1 cellular context compared by ENCODE assay signal in the genomic region with DNA sequence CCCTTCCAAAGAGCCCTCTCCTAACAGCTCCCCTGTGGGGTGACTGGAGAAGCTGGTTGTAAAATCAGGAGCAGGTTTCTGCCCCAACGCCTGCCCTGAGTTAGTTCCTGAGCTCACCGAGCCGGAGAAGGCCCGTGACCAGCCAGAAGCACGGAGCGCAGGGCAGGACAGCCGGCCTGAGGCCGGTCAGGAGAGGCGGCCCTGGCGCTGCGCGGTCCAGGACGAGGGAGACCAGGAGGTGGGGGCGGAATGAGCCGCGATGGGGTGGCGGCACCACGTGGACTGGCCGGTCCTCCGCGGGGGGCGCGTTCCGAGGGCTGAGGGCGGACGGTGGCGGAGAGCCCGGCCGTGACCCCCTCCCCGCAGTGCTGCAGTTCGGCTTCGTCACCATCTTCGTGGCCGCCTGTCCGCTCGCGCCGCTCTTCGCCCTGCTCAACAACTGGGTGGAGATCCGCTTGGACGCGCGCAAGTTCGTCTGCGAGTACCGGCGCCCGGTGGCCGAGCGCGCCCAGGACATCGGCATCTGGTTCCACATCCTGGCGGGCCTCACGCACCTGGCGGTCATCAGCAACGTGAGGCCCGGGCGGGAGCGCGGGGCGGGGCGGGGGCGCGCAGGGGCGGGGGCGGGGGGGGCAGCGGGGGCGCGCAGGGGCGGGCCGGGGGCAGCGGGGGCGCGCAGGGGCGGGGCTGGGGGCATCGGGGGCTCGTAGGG.
A peak's percentile ranks its signal among the peaks of the same experiment; 100 is the strongest.
TF ChIP-seq lines count a peak whose summit lies in the region.

No MANE protein-coding gene starts in this region.

TF ChIP-seq in HepG2, 621 proteins besides CTCF, POLR2A, EP300 and RAD21 (continued from another document):
- TF ChIP-seq GZF1 (CRISPR knock-in tag; IDR thresholded peaks at IDR 0.05) (0 out of 2 replicates have a peak, but pooled peaks have one; percentile 19), ZFP41 (CRISPR knock-in tag; IDR thresholded peaks at IDR 0.05; ENCODE audit: borderline replicate concordance) (peak; percentile 79; the same call in 1 of the 2 replicates), RFX1 (IDR thresholded peaks at IDR 0.05) (no peak), MAZ (IDR thresholded peaks at IDR 0.05; ENCODE audit: borderline replicate concordance, low read depth, low read length) (no peak), MAZ (CRISPR knock-in tag; IDR thresholded peaks at IDR 0.05; ENCODE audit: low read depth) (peak; percentile 78), KAT7 (CRISPR knock-in tag; IDR thresholded peaks at IDR 0.05; ENCODE audit: borderline replicate concordance) (0 out of 2 replicates have a peak, but pooled peaks have one; percentile 48), SRF (IDR thresholded peaks at IDR 0.05; ENCODE audit: low read depth, low read length) (no peak), FLYWCH1 (CRISPR knock-in tag; IDR thresholded peaks at IDR 0.05) (no peak), DPF2 (CRISPR knock-in tag; IDR thresholded peaks at IDR 0.05; ENCODE audit: borderline replicate concordance, low read depth) (no peak; the same call in 1 of the 2 replicates), ZNF547 (CRISPR knock-in tag; IDR thresholded peaks at IDR 0.05) (peak; percentile 82), MZF1 (CRISPR knock-in tag; IDR thresholded peaks at IDR 0.05; ENCODE audit: borderline replicate concordance) (0 out of 2 replicates have a peak, but pooled peaks have one; percentile 40)
- TF ChIP-seq, protein P1, sequence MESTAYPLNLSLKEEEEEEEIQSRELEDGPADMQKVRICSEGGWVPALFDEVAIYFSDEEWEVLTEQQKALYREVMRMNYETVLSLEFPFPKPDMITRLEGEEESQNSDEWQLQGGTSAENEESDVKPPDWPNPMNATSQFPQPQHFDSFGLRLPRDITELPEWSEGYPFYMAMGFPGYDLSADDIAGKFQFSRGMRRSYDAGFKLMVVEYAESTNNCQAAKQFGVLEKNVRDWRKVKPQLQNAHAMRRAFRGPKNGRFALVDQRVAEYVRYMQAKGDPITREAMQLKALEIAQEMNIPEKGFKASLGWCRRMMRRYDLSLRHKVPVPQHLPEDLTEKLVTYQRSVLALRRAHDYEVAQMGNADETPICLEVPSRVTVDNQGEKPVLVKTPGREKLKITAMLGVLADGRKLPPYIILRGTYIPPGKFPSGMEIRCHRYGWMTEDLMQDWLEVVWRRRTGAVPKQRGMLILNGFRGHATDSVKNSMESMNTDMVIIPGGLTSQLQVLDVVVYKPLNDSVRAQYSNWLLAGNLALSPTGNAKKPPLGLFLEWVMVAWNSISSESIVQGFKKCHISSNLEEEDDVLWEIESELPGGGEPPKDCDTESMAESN (CRISPR knock-in tag; conservative IDR thresholded peaks at IDR 0.05), result peak; percentile 95
- TF ChIP-seq, protein P2, sequence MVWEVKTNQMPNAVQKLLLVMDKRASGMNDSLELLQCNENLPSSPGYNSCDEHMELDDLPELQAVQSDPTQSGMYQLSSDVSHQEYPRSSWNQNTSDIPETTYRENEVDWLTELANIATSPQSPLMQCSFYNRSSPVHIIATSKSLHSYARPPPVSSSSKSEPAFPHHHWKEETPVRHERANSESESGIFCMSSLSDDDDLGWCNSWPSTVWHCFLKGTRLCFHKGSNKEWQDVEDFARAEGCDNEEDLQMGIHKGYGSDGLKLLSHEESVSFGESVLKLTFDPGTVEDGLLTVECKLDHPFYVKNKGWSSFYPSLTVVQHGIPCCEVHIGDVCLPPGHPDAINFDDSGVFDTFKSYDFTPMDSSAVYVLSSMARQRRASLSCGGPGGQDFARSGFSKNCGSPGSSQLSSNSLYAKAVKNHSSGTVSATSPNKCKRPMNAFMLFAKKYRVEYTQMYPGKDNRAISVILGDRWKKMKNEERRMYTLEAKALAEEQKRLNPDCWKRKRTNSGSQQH (CRISPR knock-in tag; IDR thresholded peaks at IDR 0.05; ENCODE audit: low read depth), result peak; percentile 88
- TF ChIP-seq, protein P3, sequence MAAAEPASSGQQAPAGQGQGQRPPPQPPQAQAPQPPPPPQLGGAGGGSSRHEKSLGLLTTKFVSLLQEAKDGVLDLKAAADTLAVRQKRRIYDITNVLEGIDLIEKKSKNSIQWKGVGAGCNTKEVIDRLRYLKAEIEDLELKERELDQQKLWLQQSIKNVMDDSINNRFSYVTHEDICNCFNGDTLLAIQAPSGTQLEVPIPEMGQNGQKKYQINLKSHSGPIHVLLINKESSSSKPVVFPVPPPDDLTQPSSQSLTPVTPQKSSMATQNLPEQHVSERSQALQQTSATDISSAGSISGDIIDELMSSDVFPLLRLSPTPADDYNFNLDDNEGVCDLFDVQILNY (CRISPR knock-in tag; conservative IDR thresholded peaks at IDR 0.05), result peak; percentile 32; the same call in 1 of the 2 replicates
